5 cellular contexts compared by ENCODE assay signal in the genomic region with DNA sequence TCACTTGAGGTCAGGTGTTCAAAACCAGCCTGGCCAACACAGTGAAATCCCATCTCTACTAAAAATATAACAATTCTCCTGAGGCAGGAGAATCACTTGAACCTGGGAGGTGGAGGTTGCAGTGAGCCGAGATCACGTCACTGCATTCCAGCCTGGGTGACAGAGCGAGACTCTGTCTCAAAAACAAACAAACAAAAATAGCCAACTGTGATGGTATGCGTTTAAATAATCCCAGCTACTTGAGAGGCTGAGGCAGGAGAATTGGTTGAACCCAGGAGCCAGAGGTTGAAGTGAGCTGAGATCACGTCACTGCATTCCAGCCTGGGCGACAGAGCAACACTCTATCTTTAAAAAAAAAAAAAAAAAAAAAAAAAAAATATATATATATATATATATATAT. TPM values are rescaled to one million over a fixed set of nuclear protein-coding genes. Genes with fewer than 3 reads are reported as not detected.
"Had no signal": no experiment of that assay in that cellular context is flagged by ENCODE, and none has a peak within 500 bp of the region (broad histone marks: within the 10 kb centered on the region; RNA-seq: fewer than 3 reads in every experiment).

No MANE protein-coding gene starts in this region.

RNA-seq across cellular contexts. Expression of a gene that starts 5.1 kb away (rescaled TPM):
- total RNA-seq: mesothelial cell of epicardium, occipital lobe, osteocyte, posterior vena cava had no signal
- polyA plus RNA-seq: smooth muscle cell had no signal
